9 cellular contexts compared by ENCODE assay signal in genomic region chr5:88829053-88829452, GRCh38. TPM values are rescaled to one million over a fixed set of nuclear protein-coding genes. Genes with fewer than 3 reads are reported as not detected.
DNase-seq lines count a peak whose midpoint lies in the region; ATAC-seq and TF ChIP-seq lines count a peak whose summit lies in the region.
"Had no signal": no experiment of that assay in that cellular context is flagged by ENCODE, and none has a peak within 500 bp of the region (broad histone marks: within the 10 kb centered on the region; RNA-seq: fewer than 3 reads in every experiment).

No MANE protein-coding gene starts in this region.

- H3K79me2 ChIP-seq in DOHH2 (ENCODE audit: control insufficient read depth, low read length) = peaks cover 85% of the 10 kb centered on the region

- H3K9me3 Mint-ChIP-seq in nephron progenitor cell = no peaks in the 10 kb centered on the region

- peak overlapping the region; percentile 94 for H3K4me2 ChIP-seq in DOHH2 (ENCODE audit: low read length)

- H3K27me3 ChIP-seq in DOHH2 (ENCODE audit: control insufficient read depth, low read length) (no peaks in the 10 kb centered on the region), MG63 (no peaks in the 10 kb centered on the region)

- peak overlapping the region; percentile 98 for H3K27ac ChIP-seq in DOHH2 (ENCODE audit: low read depth, low read length)
- peak overlapping the region; percentile 51 for H3K27ac ChIP-seq in cingulate gyrus (ENCODE audit: low read depth, low read length)

- DNase-seq in MG63 (peak; percentile 55), nephron progenitor cell (no peak), left colon (no peak), islet precursor cell (no peak), COLO829 (ENCODE audit: low spot score) (no peak)
- DNase-seq: NCI-H1105 treated with DMSO at 0.1 percent for 48 hours had no signal

- TF ChIP-seq CTCF in DOHH2 (IDR thresholded peaks at IDR 0.05; ENCODE audit: low read depth, low read length, poor library complexity, severe bottlenecking) (peak; percentile 46), nephron progenitor cell (IDR thresholded peaks at IDR 0.05) (no peak)

- H3K9me2 ChIP-seq in DOHH2 (replicated peaks; ENCODE audit: control insufficient read depth, low read length) = no peaks in the 10 kb centered on the region

- peaks cover 29% of the 10 kb centered on the region for H3K4me1 Mint-ChIP-seq in nephron progenitor cell

- intact Hi-C loops in left colon (cut with DNase I, micrococcal nuclease) = loop anchor here in 1 of 2 donors (5.0 kb wide), 1 partner anchor 53 kb away; the partner anchor contains the start of gene MEF2C

- peaks cover 2% of the 10 kb centered on the region for H3K27me3 Mint-ChIP-seq in nephron progenitor cell (ENCODE audit: low read depth, poor library complexity)

- peak overlapping the region; percentile 60 for H3K27ac Mint-ChIP-seq in nephron progenitor cell

- H3K9me3 ChIP-seq in DOHH2 (ENCODE audit: control insufficient read depth, insufficient read depth, low read length) = no peaks in the 10 kb centered on the region
- no peaks in the 10 kb centered on the region for H3K9me3 ChIP-seq in MG63

- no peak for ATAC-seq in left colon
- ATAC-seq in HG03378 (IDR thresholded peaks at IDR 0.05; ENCODE audit: unreplicated experiment) = no peak

- H3K4me1 ChIP-seq in DOHH2 (ENCODE audit: control insufficient read depth, low read length) = peaks cover 94% of the 10 kb centered on the region

- H3K36me3 ChIP-seq in DOHH2 (ENCODE audit: control insufficient read depth, low read length) (peaks cover 18% of the 10 kb centered on the region; the same call in 1 of the 2 replicates), MG63 (no peaks in the 10 kb centered on the region)

- H3K4me3 ChIP-seq in DOHH2 (ENCODE audit: low read length) (peak overlapping the region; percentile 73), MG63 (no peak overlapping the region)

- no peak overlapping the region for H3K4me3 Mint-ChIP-seq in nephron progenitor cell

- H3F3A ChIP-seq in DOHH2 (ENCODE audit: control insufficient read depth, insufficient read depth) = peaks cover 69% of the 10 kb centered on the region

- no peaks in the 10 kb centered on the region for H3K36me3 Mint-ChIP-seq in nephron progenitor cell (ENCODE audit: low read depth)

- H4K20me1 ChIP-seq in DOHH2 (ENCODE audit: control insufficient read depth, insufficient read depth, low read depth, low read length) = no peaks in the 10 kb centered on the region

RNA-seq across cellular contexts. Expression of gene MEF2C, which starts 53.9 kb away (rescaled TPM):
- 9.5 and 16.0 TPM in 2 replicates for total RNA-seq in MG63 (2014; rRNA removed; shearing (Covaris generic); ENCODE audit: low replicate concordance)
- 10 to 100 TPM; 10.0 to 27.4 TPM for total RNA-seq in left colon
